18 cellular contexts compared by ENCODE assay signal in the genomic region with DNA sequence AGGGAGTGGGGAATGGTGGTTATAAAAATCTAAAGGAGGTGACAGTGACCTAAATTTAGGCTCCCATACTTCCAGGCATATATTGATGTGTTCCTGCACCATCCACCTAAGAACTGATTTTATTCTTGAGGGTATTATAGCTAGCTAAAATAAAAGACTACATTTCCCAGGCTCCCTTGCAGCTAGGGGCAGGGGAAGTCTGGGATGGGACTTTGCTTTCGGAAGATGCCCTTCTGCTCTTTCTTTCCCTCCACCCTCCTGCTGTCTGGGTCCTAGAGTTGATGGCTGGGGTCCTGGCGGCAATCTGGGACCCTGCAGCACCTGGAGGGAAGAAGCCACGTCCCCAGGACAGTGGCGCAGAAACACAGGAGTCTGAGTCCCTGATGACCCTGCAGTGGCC.
"Had no signal": no experiment of that assay in that cellular context is flagged by ENCODE, and none has a peak within 500 bp of the region (broad histone marks: within the 10 kb centered on the region; RNA-seq: fewer than 3 reads in every experiment).

No MANE protein-coding gene starts in this region.

- ATAC-seq: mucosa of descending colon; naive thymus-derived CD8-positive, alpha-beta T cell; stimulated activated effector memory CD8-positive, alpha-beta T cell treated with anti-CD3 and anti-CD28 coated beads, Interleukin-12 subunit alpha, Interleukin-12 subunit beta, amount 100 ng/mL, for 72 hours had no signal

- H3K4me2 ChIP-seq: hepatocyte, smooth muscle cell had no signal

- H3K4me3 ChIP-seq: colonic mucosa, hepatocyte, lung, mucosa of descending colon, right atrium auricular region, smooth muscle cell, transverse colon had no signal

- H2AFZ ChIP-seq: hepatocyte had no signal

- H3K36me3 ChIP-seq: colonic mucosa, right atrium auricular region, transverse colon had no signal

- H3K36me3 Mint-ChIP-seq: activated naive CD4-positive, alpha-beta T cell treated with anti-CD3 and anti-CD28 coated beads, Interleukin-2, amount 10 ng/mL, durations not matched to agents 7 days and 5 days; immature natural killer cell; naive thymus-derived CD8-positive, alpha-beta T cell; stimulated activated effector memory CD8-positive, alpha-beta T cell treated with anti-CD3 and anti-CD28 coated beads, Interleukin-12 subunit alpha, Interleukin-12 subunit beta, amount 100 ng/mL, for 72 hours had no signal

- H3K79me2 ChIP-seq: hepatocyte had no signal

- H3K27ac ChIP-seq: colonic mucosa, hepatocyte, right atrium auricular region, transverse colon had no signal

- H3K9me3 Mint-ChIP-seq: activated B cell treated with CpG ODN at 0.5 μM for 24 hours; activated CD4-positive, alpha-beta T cell treated with anti-CD3 and anti-CD28 coated beads, Interleukin-2, amount 10 ng/mL, durations not matched to agents 24 days and 14 days; activated naive CD4-positive, alpha-beta T cell treated with anti-CD3 and anti-CD28 coated beads, Interleukin-2, amount 10 ng/mL, durations not matched to agents 7 days and 5 days; activated T-helper 2 cell treated with anti-CD3 and anti-CD28 coated beads, Interferon-gamma antibody, Interleukin-2, Interleukin-4, amounts not matched to agents 10 μg/mL and 5 μg/mL and 100 μg/mL, durations not matched to agents 14 hours and 24 hours and 36 hours; naive thymus-derived CD8-positive, alpha-beta T cell; stimulated activated effector memory CD8-positive, alpha-beta T cell treated with anti-CD3 and anti-CD28 coated beads, Interleukin-12 subunit alpha, Interleukin-12 subunit beta, amount 100 ng/mL, for 72 hours had no signal

- H3K4me1 ChIP-seq: colonic mucosa, right atrium auricular region, transverse colon had no signal

- H3K27ac Mint-ChIP-seq: activated B cell treated with CpG ODN at 0.5 μM for 24 hours; activated CD4-positive, alpha-beta T cell treated with anti-CD3 and anti-CD28 coated beads, Interleukin-2, amount 10 ng/mL, durations not matched to agents 24 days and 14 days; activated naive CD4-positive, alpha-beta T cell treated with anti-CD3 and anti-CD28 coated beads, Interleukin-2, amount 10 ng/mL, durations not matched to agents 7 days and 5 days; activated T-helper 2 cell treated with anti-CD3 and anti-CD28 coated beads, Interferon-gamma antibody, Interleukin-2, Interleukin-4, amounts not matched to agents 10 μg/mL and 5 μg/mL and 100 μg/mL, durations not matched to agents 14 hours and 24 hours and 36 hours; immature natural killer cell; stimulated activated effector memory CD8-positive, alpha-beta T cell treated with anti-CD3 and anti-CD28 coated beads, Interleukin-12 subunit alpha, Interleukin-12 subunit beta, amount 100 ng/mL, for 72 hours had no signal

- H3K27me3 ChIP-seq: colonic mucosa, hepatocyte, right atrium auricular region, transverse colon had no signal

- H3K27me3 Mint-ChIP-seq: activated B cell treated with CpG ODN at 0.5 μM for 24 hours; activated CD4-positive, alpha-beta T cell treated with anti-CD3 and anti-CD28 coated beads, Interleukin-2, amount 10 ng/mL, durations not matched to agents 24 days and 14 days; activated naive CD4-positive, alpha-beta T cell treated with anti-CD3 and anti-CD28 coated beads, Interleukin-2, amount 10 ng/mL, durations not matched to agents 7 days and 5 days had no signal

- H3K9me3 ChIP-seq: colonic mucosa, mucosa of descending colon, right atrium auricular region, transverse colon had no signal

- H3K4me1 Mint-ChIP-seq: activated B cell treated with CpG ODN at 0.5 μM for 24 hours; activated naive CD4-positive, alpha-beta T cell treated with anti-CD3 and anti-CD28 coated beads, Interleukin-2, amount 10 ng/mL, durations not matched to agents 7 days and 5 days; immature natural killer cell; naive thymus-derived CD8-positive, alpha-beta T cell; stimulated activated effector memory CD8-positive, alpha-beta T cell treated with anti-CD3 and anti-CD28 coated beads, Interleukin-12 subunit alpha, Interleukin-12 subunit beta, amount 100 ng/mL, for 72 hours had no signal

- H3K4me3 Mint-ChIP-seq: activated B cell treated with CpG ODN at 0.5 μM for 24 hours; activated CD4-positive, alpha-beta T cell treated with anti-CD3 and anti-CD28 coated beads, Interleukin-2, amount 10 ng/mL, durations not matched to agents 24 days and 14 days; activated naive CD4-positive, alpha-beta T cell treated with anti-CD3 and anti-CD28 coated beads, Interleukin-2, amount 10 ng/mL, durations not matched to agents 7 days and 5 days; immature natural killer cell; naive thymus-derived CD8-positive, alpha-beta T cell; stimulated activated effector memory CD8-positive, alpha-beta T cell treated with anti-CD3 and anti-CD28 coated beads, Interleukin-12 subunit alpha, Interleukin-12 subunit beta, amount 100 ng/mL, for 72 hours had no signal

- DNase-seq: activated B cell treated with CpG ODN at 0.5 μM for 24 hours; activated CD4-positive, alpha-beta T cell treated with anti-CD3 and anti-CD28 coated beads, Interleukin-2, amount 10 ng/mL, durations not matched to agents 24 days and 14 days; activated CD8-positive, alpha-beta memory T cell treated with anti-CD3 and anti-CD28 coated beads for 24 hours; activated naive CD4-positive, alpha-beta T cell treated with anti-CD3 and anti-CD28 coated beads, Interleukin-2, amount 10 ng/mL, durations not matched to agents 7 days and 5 days; activated T-cell treated with anti-CD3 and anti-CD28 coated beads for 4 hours; colonic mucosa; immature natural killer cell; left cardiac atrium; mucosa of descending colon; naive thymus-derived CD8-positive, alpha-beta T cell; nucleus accumbens; transverse colon had no signal
